Comparison of ENCODE assay signal across 11 cellular contexts in the genomic region with DNA sequence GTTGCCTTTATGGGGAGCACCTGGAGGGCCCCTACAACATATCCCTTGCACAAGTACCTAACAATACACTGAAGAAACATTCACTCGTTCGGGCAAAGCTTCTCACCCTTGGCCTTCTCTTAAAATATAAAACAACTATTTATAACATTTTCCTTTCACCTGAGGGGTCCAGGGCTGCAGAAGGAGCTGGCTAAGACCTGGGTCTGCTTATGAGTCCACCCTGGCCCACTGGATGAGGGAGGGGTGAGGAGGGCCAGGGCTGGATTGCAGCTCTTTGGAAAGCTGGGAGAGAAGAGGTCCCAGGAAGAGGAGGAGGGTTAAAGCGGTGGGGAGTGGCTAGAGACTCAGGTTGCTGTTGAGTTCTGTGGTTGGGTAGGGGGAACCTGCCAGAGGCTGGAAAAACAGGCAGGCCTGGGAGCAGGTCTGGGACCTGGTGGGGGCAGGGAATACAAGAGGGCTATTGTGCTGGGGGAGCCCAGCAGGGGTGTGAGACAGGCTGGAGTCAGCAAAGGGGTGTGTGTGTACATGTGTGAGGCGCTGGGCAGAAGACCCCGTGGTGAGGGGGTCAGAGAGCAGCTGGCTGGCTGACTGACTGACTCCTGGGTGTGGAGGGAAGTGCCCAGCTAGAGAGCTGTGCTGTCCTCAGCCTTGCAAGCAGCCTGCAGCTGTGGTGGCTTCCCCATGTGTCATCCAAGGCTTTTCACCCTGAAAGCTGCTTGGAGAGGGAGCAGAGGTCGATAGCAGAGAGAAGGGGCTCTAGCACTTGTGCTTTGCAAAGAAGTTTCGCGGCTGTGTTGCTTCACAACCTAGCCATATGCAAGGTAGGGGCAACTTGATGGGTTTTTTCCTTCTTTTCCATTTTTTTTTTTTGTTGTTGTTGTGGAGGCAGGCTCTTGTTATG. TPM values are rescaled to one million over a fixed set of nuclear protein-coding genes. Genes with fewer than 3 reads are reported as not detected.
DNase-seq lines count a peak whose midpoint lies in the region; TF ChIP-seq lines count a peak whose summit lies in the region.
"Had no signal": no experiment of that assay in that cellular context is flagged by ENCODE, and none has a peak within 500 bp of the region (broad histone marks: within the 10 kb centered on the region; RNA-seq: fewer than 3 reads in every experiment).

No MANE protein-coding gene starts in this region.

- TF ChIP-seq CTCF in HEK293 (tag by site-specific recombination; IDR thresholded peaks at IDR 0.05), result no peak
- TF ChIP-seq CTCF in RWPE1 (conservative IDR thresholded peaks at IDR 0.05; ENCODE audit: low read depth), result no peak
- no peak for TF ChIP-seq CTCF in fibroblast of lung (conservative IDR thresholded peaks at IDR 0.05 in 1 of 2, IDR thresholded peaks at IDR 0.05 in 1 of 2; ENCODE audit: low read depth in 1 of 2, low read length in 2 of 2)
- no peak for TF ChIP-seq CTCF in osteocyte (IDR thresholded peaks at IDR 0.05)

- CTCF ChIA-PET in HEK293 (lab: Yijun Ruan, JAX), result interaction anchor here (0.6 kb wide), 1 partner anchor 76 kb away, joined by 3 read pairs; no protein-coding TSS in a partner anchor
- CTCF ChIA-PET in RWPE1 (lab: Yijun Ruan, JAX), result no interaction called here

- no peaks in the 10 kb centered on the region for H3K27me3 Mint-ChIP-seq in osteocyte (ENCODE audit: unreplicated experiment)

- no peaks in the 10 kb centered on the region for H3K9me3 ChIP-seq in HEK293 (ENCODE audit: control insufficient read depth, insufficient read depth, low read depth, low read length)
- H3K9me3 ChIP-seq in fibroblast of lung (ENCODE audit: control insufficient read depth, insufficient read depth, low read depth, low read length), result no peaks in the 10 kb centered on the region

- H3K4me2 ChIP-seq in fibroblast of lung (ENCODE audit: extremely low read depth, insufficient read depth, low read length), result no peak overlapping the region

- H3K27ac ChIP-seq in HEK293 (ENCODE audit: extremely low read depth, low read depth, low read length) (no peak overlapping the region; the same call in 1 of the 2 replicates), RWPE1 (peak overlapping the region; percentile 43), fibroblast of lung (ENCODE audit: insufficient read depth, low read length) (no peak overlapping the region)

- H3K27ac Mint-ChIP-seq in osteocyte (ENCODE audit: unreplicated experiment), result peak overlapping the region; percentile 76

- H3K36me3 Mint-ChIP-seq in osteocyte (ENCODE audit: unreplicated experiment), result peaks cover 8% of the 10 kb centered on the region

- no peaks in the 10 kb centered on the region for H3K27me3 ChIP-seq in fibroblast of lung (ENCODE audit: control insufficient read depth, insufficient read depth, low read length)

- POLR2A ChIA-PET in HEK293 (lab: Yijun Ruan, JAX), result interaction anchor here (1.0 kb wide), 1 partner anchor 754 kb away, joined by 3 read pairs; the partner anchor contains the start of gene BRIP1
- POLR2A ChIA-PET in RWPE1 (lab: Yijun Ruan, JAX; ENCODE audit: low non-redundant PET), result no interaction called here

- peaks cover 44% of the 10 kb centered on the region for H3K4me1 Mint-ChIP-seq in osteocyte (ENCODE audit: unreplicated experiment)

- DNase-seq in RWPE1 (ENCODE audit: low spot score) (no peak), fibroblast of lung (ENCODE audit: low read depth in 2 of 2) (peak; percentile 26 to 62), osteocyte (ENCODE audit: extremely low spot score, unreplicated experiment) (no peak), NCI-H2029 treated with DMSO at 0.1 percent for 48 hours (lab: John Stamatoyannopoulos, UW) (no peak), DMS114 treated with DMSO at 0.1 percent for 48 hours (lab: John Stamatoyannopoulos, UW; ENCODE audit: unreplicated experiment) (no peak), nucleus accumbens (lab: John Stamatoyannopoulos, UW) (no peak)
- DNase-seq: kidney glomerular epithelial cell; NCI-H510A treated with DMSO at 0.1 percent for 48 hours; SHP77; stimulated activated CD4-positive, alpha-beta T cell treated with anti-CD3 and anti-CD28 coated beads, Interleukin-1b, Interleukin-23, amount 100 ng/mL, for 48 hours had no signal

- H3K79me2 ChIP-seq in fibroblast of lung (ENCODE audit: control insufficient read depth, insufficient read depth, low read length), result no peaks in the 10 kb centered on the region

- H2AFZ ChIP-seq in fibroblast of lung (ENCODE audit: low read length), result no peak overlapping the region

- H3K9ac ChIP-seq in fibroblast of lung (ENCODE audit: insufficient read depth, low read length), result no peak overlapping the region

- no peaks in the 10 kb centered on the region for H4K20me1 ChIP-seq in fibroblast of lung (ENCODE audit: control insufficient read depth, extremely low read depth, insufficient read depth, low read length)

- H3K4me3 ChIP-seq in HEK293 (ENCODE audit: low read depth, low read length) (no peak overlapping the region), fibroblast of lung (replicated peaks in 1 of 4; ENCODE audit: control extremely low read depth in 1 of 4, insufficient read depth in 1 of 4, low read depth in 3 of 4, low read length in 4 of 4) (no peak overlapping the region)

- H3K36me3 ChIP-seq in HEK293 (ENCODE audit: control insufficient read depth in 2 of 2, insufficient read depth in 1 of 2, low read length in 2 of 2) (peaks cover 7 to 49% of the 10 kb centered on the region in 2 experiments), fibroblast of lung (ENCODE audit: control insufficient read depth, insufficient read depth, low read length) (peaks cover 5% of the 10 kb centered on the region)

- H3K9me3 Mint-ChIP-seq in osteocyte (ENCODE audit: unreplicated experiment), result no peaks in the 10 kb centered on the region

- H3K4me1 ChIP-seq in HEK293 (ENCODE audit: control insufficient read depth, insufficient read depth, low read length) (no peaks in the 10 kb centered on the region), fibroblast of lung (ENCODE audit: control insufficient read depth, extremely low read depth, insufficient read depth, low read length) (peaks cover 13% of the 10 kb centered on the region)

- H3K4me3 Mint-ChIP-seq in osteocyte (ENCODE audit: unreplicated experiment), result no peak overlapping the region

TF ChIP-seq in HEK293, 187 proteins besides CTCF, POLR2A, EP300 and RAD21:
- TF ChIP-seq ZNF133 (tag by site-specific recombination; IDR thresholded peaks at IDR 0.05) (no peak), TCF7L2 (IDR thresholded peaks at IDR 0.05; ENCODE audit: borderline replicate concordance, low read depth, low read length) (no peak), BCL11B (tag by site-specific recombination; IDR thresholded peaks at IDR 0.05; ENCODE audit: low read depth) (no peak), ZBTB17 (tag by site-specific recombination; IDR thresholded peaks at IDR 0.05) (0 out of 2 replicates have a peak, but pooled peaks have one; percentile 29), ZNF707 (tag by site-specific recombination; IDR thresholded peaks at IDR 0.05) (no peak), ZNF335 (tag by site-specific recombination; conservative IDR thresholded peaks at IDR 0.05) (no peak), HOXC10 (CRISPR knock-in tag; IDR thresholded peaks at IDR 0.05) (no peak), SCRT2 (tag by site-specific recombination; IDR thresholded peaks at IDR 0.05) (no peak), ZNF10 (tag by site-specific recombination; IDR thresholded peaks at IDR 0.05) (no peak), ZNF16 (tag by site-specific recombination; IDR thresholded peaks at IDR 0.05; ENCODE audit: low read depth) (no peak), ZIC2 (tag by site-specific recombination; IDR thresholded peaks at IDR 0.05) (peak; percentile 76), BCL6B (tag by site-specific recombination; IDR thresholded peaks at IDR 0.05) (no peak), ZNF341 (tag by site-specific recombination; IDR thresholded peaks at IDR 0.05; ENCODE audit: low read depth) (no peak), ZNF292 (tag by site-specific recombination; IDR thresholded peaks at IDR 0.05; ENCODE audit: borderline replicate concordance, low read depth) (no peak), ZNF830 (tag by site-specific recombination; IDR thresholded peaks at IDR 0.05; ENCODE audit: low read depth) (no peak), SETDB1 (IDR thresholded peaks at IDR 0.05; ENCODE audit: insufficient read length, low read length) (no peak)
- TF ChIP-seq, protein P1, sequence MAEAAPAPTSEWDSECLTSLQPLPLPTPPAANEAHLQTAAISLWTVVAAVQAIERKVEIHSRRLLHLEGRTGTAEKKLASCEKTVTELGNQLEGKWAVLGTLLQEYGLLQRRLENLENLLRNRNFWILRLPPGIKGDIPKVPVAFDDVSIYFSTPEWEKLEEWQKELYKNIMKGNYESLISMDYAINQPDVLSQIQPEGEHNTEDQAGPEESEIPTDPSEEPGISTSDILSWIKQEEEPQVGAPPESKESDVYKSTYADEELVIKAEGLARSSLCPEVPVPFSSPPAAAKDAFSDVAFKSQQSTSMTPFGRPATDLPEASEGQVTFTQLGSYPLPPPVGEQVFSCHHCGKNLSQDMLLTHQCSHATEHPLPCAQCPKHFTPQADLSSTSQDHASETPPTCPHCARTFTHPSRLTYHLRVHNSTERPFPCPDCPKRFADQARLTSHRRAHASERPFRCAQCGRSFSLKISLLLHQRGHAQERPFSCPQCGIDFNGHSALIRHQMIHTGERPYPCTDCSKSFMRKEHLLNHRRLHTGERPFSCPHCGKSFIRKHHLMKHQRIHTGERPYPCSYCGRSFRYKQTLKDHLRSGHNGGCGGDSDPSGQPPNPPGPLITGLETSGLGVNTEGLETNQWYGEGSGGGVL (tag by site-specific recombination; IDR thresholded peaks at IDR 0.05), result no peak
TF ChIP-seq in HEK293: peak in this region for 2.

RNA-seq across cellular contexts. Expression of gene MRC2, which starts 10.2 kb away (rescaled TPM):
- total RNA-seq in fibroblast of lung (164 and 246 TPM in 2 replicates), osteocyte (418 and 419 TPM in 2 replicates)
- polyA plus RNA-seq in fibroblast of lung, result 48.2 and 98.7 TPM in 2 replicates
- 116 and 244 TPM in 2 replicates for polyA plus RNA-seq in fibroblast of lung (2012)
- 101 and 208 TPM in 2 replicates for polyA minus RNA-seq in fibroblast of lung (ENCODE audit: low replicate concordance)

Comparison
In these comparisons a context has a peak if more than half of its experiments do, and no peak if none do; other contexts are left out.
1. DNase-seq: peak in fibroblast of lung (2 of 2); none in RWPE1 (single experiment), osteocyte (single experiment), NCI-H2029 treated with DMSO at 0.1 percent for 48 hours (single experiment), DMS114 treated with DMSO at 0.1 percent for 48 hours (single experiment) and nucleus accumbens (0 of 56).